Comparison of ENCODE assay signal across 23 cellular contexts in genomic region chr7:29331163-29331562, GRCh38.
DNase-seq lines count a peak whose midpoint lies in the region; ATAC-seq lines count a peak whose summit lies in the region.
"Had no signal": no experiment of that assay in that cellular context is flagged by ENCODE, and none has a peak within 500 bp of the region (broad histone marks: within the 10 kb centered on the region; RNA-seq: fewer than 3 reads in every experiment).

No MANE protein-coding gene starts in this region.

- peak overlapping the region; percentile 11 for H4K91ac ChIP-seq in trophoblast cell (ENCODE audit: low read depth, low read length)

- no peak overlapping the region for H4K8ac ChIP-seq in trophoblast cell (ENCODE audit: low read depth, low read length)

- H2BK120ac ChIP-seq in trophoblast cell (ENCODE audit: insufficient read depth, low read length, poor library complexity) = peak overlapping the region; percentile 50

- peak; percentile 31 for DNase-seq in NCI-H345 (lab: John Stamatoyannopoulos, UW)
- DNase-seq in NCI-H345 treated with DMSO at 0.1 percent for 48 hours (lab: John Stamatoyannopoulos, UW; ENCODE audit: unreplicated experiment) = no peak
- DNase-seq in NCI-H1092 (lab: John Stamatoyannopoulos, UW) = peak; percentile 37
- peak; percentile 34 for DNase-seq in NCI-H748 treated with DMSO at 0.1 percent for 48 hours (lab: John Stamatoyannopoulos, UW)
- no peak for DNase-seq in trophoblast cell
- DNase-seq in NCI-H2081 (lab: John Stamatoyannopoulos, UW) = no peak
- no peak for DNase-seq in stimulated activated CD4-positive, alpha-beta T cell treated with anti-CD3 and anti-CD28 coated beads, Interleukin-4, amount 100 ng/mL, for 24 hours
- DNase-seq: activated CD4-positive, alpha-beta T cell treated with anti-CD3 and anti-CD28 coated beads, Interleukin-2, amount 50 U/mL, for 4 hours; activated CD8-positive, alpha-beta memory T cell treated with anti-CD3 and anti-CD28 coated beads, Interleukin-2, amount 50 U/mL, for 4 hours; activated naive CD8-positive, alpha-beta T cell treated with anti-CD3 and anti-CD28 coated beads, Interleukin-2, amount 50 U/mL, for 24 hours; body of pancreas; Calu3; HCEC 1CT; kidney; NCI-H2107; sigmoid colon; SK-N-SH had no signal

- H3K4me2 ChIP-seq in trophoblast cell (ENCODE audit: low read length) = no peak overlapping the region
- H3K4me2 ChIP-seq: A549, SK-N-SH had no signal

- H3K27ac ChIP-seq in trophoblast cell (ENCODE audit: low read depth, low read length) = no peak overlapping the region
- H3K27ac ChIP-seq: A549, coronary artery, RWPE1, sigmoid colon had no signal

- no peaks in the 10 kb centered on the region for H3K9me3 ChIP-seq in trophoblast cell (ENCODE audit: insufficient read depth, low read depth, low read length)
- H3K9me3 ChIP-seq: A549, body of pancreas, sigmoid colon, SK-N-SH had no signal

- no peak overlapping the region for H4K12ac ChIP-seq in trophoblast cell (ENCODE audit: low read depth, low read length)

- H3K23ac ChIP-seq in trophoblast cell (ENCODE audit: low read length) = no peak overlapping the region

- peak overlapping the region; percentile 19 for H2AK5ac ChIP-seq in trophoblast cell (ENCODE audit: low read length)

- H3K4me1 ChIP-seq in trophoblast cell (ENCODE audit: control insufficient read depth in 1 of 2, insufficient read depth in 2 of 2, low read length in 2 of 2) = peaks cover 1 to 4% of the 10 kb centered on the region in 2 experiments
- H3K4me1 ChIP-seq: A549 had no signal

- H2BK12ac ChIP-seq in trophoblast cell (ENCODE audit: low read length) = peak overlapping the region; percentile 12

- no peak overlapping the region for H3K9ac ChIP-seq in trophoblast cell (ENCODE audit: low read length)
- H3K9ac ChIP-seq: SK-N-SH had no signal

- no peak overlapping the region for H3K14ac ChIP-seq in trophoblast cell (ENCODE audit: low read length)

- H3K79me1 ChIP-seq in trophoblast cell (ENCODE audit: low read length) = peaks cover 2% of the 10 kb centered on the region

- no peak overlapping the region for H3K4me3 ChIP-seq in trophoblast cell (ENCODE audit: low read depth, low read length)
- H3K4me3 ChIP-seq: A549, body of pancreas, coronary artery, lung, sigmoid colon had no signal

- H3K36me3 ChIP-seq in trophoblast cell (ENCODE audit: control insufficient read depth in 1 of 2, insufficient read depth in 2 of 2, low read length in 2 of 2) = peaks cover 0 to 5% of the 10 kb centered on the region in 2 experiments
- H3K36me3 ChIP-seq: sigmoid colon had no signal

- no peak overlapping the region for H3K4ac ChIP-seq in trophoblast cell (ENCODE audit: low read depth, low read length)

- H2BK5ac ChIP-seq in trophoblast cell (ENCODE audit: low read depth, low read length, poor library complexity) = peak overlapping the region; percentile 9

- H2AFZ ChIP-seq in trophoblast cell (ENCODE audit: insufficient read depth, low read length, poor library complexity) = no peak overlapping the region

- no CpG with 5 or more reads among the region's 7 CpGs for WGBS in trophoblast cell (ENCODE audit: extremely low coverage, insufficient coverage, insufficient read length)

- H3K79me2 ChIP-seq in trophoblast cell (ENCODE audit: control insufficient read depth, insufficient read depth, low read length, poor library complexity) = no peaks in the 10 kb centered on the region

- H3K18ac ChIP-seq in trophoblast cell (ENCODE audit: low read length) = peak overlapping the region; percentile 19

- no peak for ATAC-seq in GM19328 (IDR thresholded peaks at IDR 0.05; ENCODE audit: unreplicated experiment)
- ATAC-seq: A549; activated naive CD8-positive, alpha-beta T cell treated with anti-CD3 and anti-CD28 coated beads, Interleukin-2, amount 50 U/mL, for 24 hours; body of pancreas; WTC11 had no signal

- H3K27me3 ChIP-seq in trophoblast cell (ENCODE audit: insufficient read depth, low read length) = no peaks in the 10 kb centered on the region
- H3K27me3 ChIP-seq: body of pancreas, sigmoid colon had no signal

Comparison
In these comparisons a context has a peak if more than half of its experiments do, and no peak if none do; other contexts are left out.
1. DNase-seq: peak in NCI-H345 (single experiment), NCI-H1092 (single experiment) and NCI-H748 treated with DMSO at 0.1 percent for 48 hours (single experiment); none in NCI-H345 treated with DMSO at 0.1 percent for 48 hours (single experiment), trophoblast cell (0 of 2), NCI-H2081 (0 of 2) and stimulated activated CD4-positive, alpha-beta T cell treated with anti-CD3 and anti-CD28 coated beads, Interleukin-4, amount 100 ng/mL, for 24 hours (single experiment).